Comparison of ENCODE assay signal across 8 cellular contexts in genomic region chr12:14960548-14961465, GRCh38. TPM values are rescaled to one million over a fixed set of nuclear protein-coding genes. Genes with fewer than 3 reads are reported as not detected.
DNase-seq lines count a peak whose midpoint lies in the region; ATAC-seq and TF ChIP-seq lines count a peak whose summit lies in the region.

No MANE protein-coding gene starts in this region.

- TF ChIP-seq CTCF in activated CD8-positive, alpha-beta T cell treated with anti-CD3 and anti-CD28 coated beads for 36 hours (IDR thresholded peaks at IDR 0.05) = no peak
- no peak for TF ChIP-seq CTCF in endodermal cell (conservative IDR thresholded peaks at IDR 0.05)

- H3K27me3 Mint-ChIP-seq in IgD-negative memory B cell = no peaks in the 10 kb centered on the region
- no peaks in the 10 kb centered on the region for H3K27me3 Mint-ChIP-seq in activated CD8-positive, alpha-beta T cell treated with anti-CD3 and anti-CD28 coated beads for 36 hours
- H3K27me3 Mint-ChIP-seq in endodermal cell (ENCODE audit: insufficient read depth) = no peaks in the 10 kb centered on the region

- CTCF ChIA-PET in activated CD8-positive, alpha-beta T cell treated with anti-CD3 and anti-CD28 coated beads for 36 hours (lab: Charles Lee) = interaction anchor here (0.8 to 1.2 kb wide), 3 partner anchors 20 to 34 kb away, joined by 3 read pairs; no protein-coding TSS in a partner anchor

- H3K4me1 Mint-ChIP-seq in IgD-negative memory B cell (peaks cover 22 to 51% (median 36%) of the 10 kb centered on the region in 3 donors), endodermal cell (peaks cover 9% of the 10 kb centered on the region)
- H3K4me1 Mint-ChIP-seq in activated CD8-positive, alpha-beta T cell treated with anti-CD3 and anti-CD28 coated beads for 36 hours (ENCODE audit: low read depth) = peaks cover 44% of the 10 kb centered on the region

- H3K4me3 ChIP-seq in skeletal muscle tissue (ENCODE audit: low read length in 3 of 3) (peak overlapping the region; percentile 51 to 75 (median 58)), endodermal cell (ENCODE audit: low read length) (no peak overlapping the region)

- H3K27me3 ChIP-seq in skeletal muscle tissue (ENCODE audit: control insufficient read depth in 3 of 3, insufficient read depth in 3 of 3, low read length in 3 of 3) = no peaks in the 10 kb centered on the region
- no peaks in the 10 kb centered on the region for H3K27me3 ChIP-seq in endodermal cell (ENCODE audit: control insufficient read depth, insufficient read depth, low read length, poor library complexity, severe bottlenecking)

- no peaks in the 10 kb centered on the region for H3K36me3 ChIP-seq in skeletal muscle tissue (ENCODE audit: control insufficient read depth in 3 of 3, insufficient read depth in 3 of 3, low read length in 3 of 3)
- no peaks in the 10 kb centered on the region for H3K36me3 ChIP-seq in endodermal cell (ENCODE audit: control insufficient read depth, insufficient read depth, low read length)

- WGBS in endodermal cell (ENCODE audit: insufficient coverage in 1 of 2, insufficient read length in 1 of 2), 2 experiments = 84 to 94% methylated on average over 9 to 13 of the region's 13 CpGs

- intact Hi-C loops in activated CD8-positive, alpha-beta T cell treated with anti-CD3 and anti-CD28 coated beads for 36 hours (cut with micrococcal nuclease) = loop anchor here (2.0 to 5.0 kb wide), 3 partner anchors 14 to 186 kb away; a partner anchor contains a TSS

- H3K4me3 Mint-ChIP-seq in IgD-negative memory B cell (peak overlapping the region; percentile 96 to 99 (median 98)), endodermal cell (no peak overlapping the region)
- H3K4me3 Mint-ChIP-seq in activated CD8-positive, alpha-beta T cell treated with anti-CD3 and anti-CD28 coated beads for 36 hours = peak overlapping the region; percentile 94

- DNase-seq in GDM1 (lab: John Stamatoyannopoulos, UW) (peak; percentile 59), globus pallidus (ENCODE audit: low spot score) (peak; percentile 19), NCI-H1092 (lab: John Stamatoyannopoulos, UW) (no peak), endodermal cell (no peak)
- DNase-seq in activated CD8-positive, alpha-beta T cell treated with anti-CD3 and anti-CD28 coated beads for 36 hours = peak; percentile 51

- ATAC-seq in GM21717 (IDR thresholded peaks at IDR 0.05; ENCODE audit: unreplicated experiment) = peak; percentile 43
- ATAC-seq in activated CD8-positive, alpha-beta T cell treated with anti-CD3 and anti-CD28 coated beads for 36 hours = peak; percentile 45

- H3K9ac ChIP-seq in skeletal muscle tissue (ENCODE audit: low read depth in 1 of 3, low read length in 3 of 3) (peak overlapping the region; percentile 10 to 60 (median 40)), endodermal cell (ENCODE audit: extremely low read depth, low read length, poor library complexity, severe bottlenecking) (no peak overlapping the region)

- peak overlapping the region; percentile 93 to 98 (median 96) for H3K27ac Mint-ChIP-seq in IgD-negative memory B cell
- H3K27ac Mint-ChIP-seq in activated CD8-positive, alpha-beta T cell treated with anti-CD3 and anti-CD28 coated beads for 36 hours = peak overlapping the region; percentile 97
- no peak overlapping the region for H3K27ac Mint-ChIP-seq in endodermal cell

- peaks cover 16% of the 10 kb centered on the region for H3K36me3 Mint-ChIP-seq in IgD-negative memory B cell
- H3K36me3 Mint-ChIP-seq in activated CD8-positive, alpha-beta T cell treated with anti-CD3 and anti-CD28 coated beads for 36 hours (ENCODE audit: low read depth) = peaks cover 50% of the 10 kb centered on the region
- no peaks in the 10 kb centered on the region for H3K36me3 Mint-ChIP-seq in endodermal cell (ENCODE audit: low read depth)

- H3K27ac ChIP-seq in skeletal muscle tissue (ENCODE audit: low read depth, low read length) (peak overlapping the region; percentile 71), endodermal cell (ENCODE audit: low read depth, low read length) (no peak overlapping the region)

- H3K9me3 ChIP-seq in skeletal muscle tissue (ENCODE audit: control insufficient read depth in 3 of 3, low read length in 3 of 3) = no peaks in the 10 kb centered on the region
- no peaks in the 10 kb centered on the region for H3K9me3 ChIP-seq in endodermal cell (ENCODE audit: control insufficient read depth, low read length)

- H3K9me3 Mint-ChIP-seq in IgD-negative memory B cell (no peaks in the 10 kb centered on the region), endodermal cell (no peaks in the 10 kb centered on the region)
- no peaks in the 10 kb centered on the region for H3K9me3 Mint-ChIP-seq in activated CD8-positive, alpha-beta T cell treated with anti-CD3 and anti-CD28 coated beads for 36 hours

- H3K4me1 ChIP-seq in skeletal muscle tissue (ENCODE audit: control insufficient read depth in 3 of 3, insufficient read depth in 3 of 3, low read length in 3 of 3) (peaks cover 0 to 4% (median 0%) of the 10 kb centered on the region in 3 donors), endodermal cell (ENCODE audit: control insufficient read depth, insufficient read depth, low read length) (no peaks in the 10 kb centered on the region)

- POLR2A ChIA-PET in activated CD8-positive, alpha-beta T cell treated with anti-CD3 and anti-CD28 coated beads for 36 hours (lab: Charles Lee) = interaction anchor here (0.8 to 7.2 kb wide), 14 partner anchors 10 to 191 kb away, joined by 3 to 41 read pairs (median 4); partner anchors contain the start of gene PDE6H

RNA-seq across cellular contexts. Expression of gene ARHGDIB, which starts 0.6 kb away (rescaled TPM):
- 2,289 TPM for polyA plus RNA-seq in IgD-negative memory B cell
- total RNA-seq in activated CD8-positive, alpha-beta T cell treated with anti-CD3 and anti-CD28 coated beads for 36 hours = 100 to 1,000 TPM; 765 to 771 TPM
- total RNA-seq in skeletal muscle tissue (17.2 TPM), endodermal cell (under 1 TPM; 0.66 to 0.95 TPM)
- polyA plus RNA-seq in endodermal cell (2013, experiment 1 of 2) = 3.0 TPM
- 2.3 TPM for polyA plus RNA-seq in endodermal cell (2013, experiment 2 of 2)

RNA-seq across cellular contexts. Expression of gene PDE6H, which starts 12.0 kb away (rescaled TPM):
- not detected for polyA plus RNA-seq in IgD-negative memory B cell
- not detected for total RNA-seq in activated CD8-positive, alpha-beta T cell treated with anti-CD3 and anti-CD28 coated beads for 36 hours
- not detected for total RNA-seq in skeletal muscle tissue
- total RNA-seq in endodermal cell = not detected
- polyA plus RNA-seq in endodermal cell (2013, experiment 1 of 2) = not detected
- not detected for polyA plus RNA-seq in endodermal cell (2013, experiment 2 of 2)

RNA-seq across cellular contexts. Expression of gene ERP27, which starts 22.5 kb away (rescaled TPM):
- 1.9 TPM for polyA plus RNA-seq in IgD-negative memory B cell
- 1 to 10 TPM; 2.3 to 3.4 TPM for total RNA-seq in activated CD8-positive, alpha-beta T cell treated with anti-CD3 and anti-CD28 coated beads for 36 hours
- total RNA-seq in skeletal muscle tissue (not detected), endodermal cell (under 1 TPM; 0.15 to 0.22 TPM)
- polyA plus RNA-seq in endodermal cell (2013, experiment 1 of 2) = 0.11 TPM
- polyA plus RNA-seq in endodermal cell (2013, experiment 2 of 2) = not detected

Comparison
In these comparisons a context has a peak if more than half of its experiments do, and no peak if none do; other contexts are left out.
1. DNase-seq: peak in GDM1 (single experiment), activated CD8-positive, alpha-beta T cell treated with anti-CD3 and anti-CD28 coated beads for 36 hours (single experiment) and globus pallidus (single experiment); none in NCI-H1092 (single experiment) and endodermal cell (single experiment).
2. RNA of gene ARHGDIB, which starts 0.6 kb away (total RNA-seq): 765 to 771 TPM in activated CD8-positive, alpha-beta T cell treated with anti-CD3 and anti-CD28 coated beads for 36 hours; 17.2 TPM in skeletal muscle tissue (single experiment) and 0.66 to 0.95 TPM in endodermal cell; every median in the first group is over 10 times any median in the second.